ENCODE assay signal across 19 cellular contexts in genomic region chrX:115138040-115138439, GRCh38. TPM values are rescaled to one million over a fixed set of nuclear protein-coding genes. Genes with fewer than 3 reads are reported as not detected.
DNase-seq lines count a peak whose midpoint lies in the region; ATAC-seq lines count a peak whose summit lies in the region.
"Had no signal": no experiment of that assay in that cellular context is flagged by ENCODE, and none has a peak within 500 bp of the region (broad histone marks: within the 10 kb centered on the region; RNA-seq: fewer than 3 reads in every experiment).

No MANE protein-coding gene starts in this region.

- H3K4me2 ChIP-seq in mesendoderm (ENCODE audit: low read length), result no peak overlapping the region
- H3K4me2 ChIP-seq: A549 had no signal

- no peaks in the 10 kb centered on the region for H3K36me3 ChIP-seq in mesendoderm (ENCODE audit: control insufficient read depth, insufficient read depth, low read length)
- no peaks in the 10 kb centered on the region for H3K36me3 ChIP-seq in CD8-positive, alpha-beta memory T cell (ENCODE audit: insufficient read depth, low read length)
- H3K36me3 ChIP-seq: BE2C had no signal

- no peak overlapping the region for H2BK120ac ChIP-seq in mesendoderm (ENCODE audit: low read depth, low read length)

- no peaks in the 10 kb centered on the region for H3K4me1 Mint-ChIP-seq in activated naive CD8-positive, alpha-beta T cell treated with anti-CD3 and anti-CD28 coated beads for 36 hours
- H3K4me1 Mint-ChIP-seq in CD8-positive, alpha-beta memory T cell, result no peaks in the 10 kb centered on the region
- H3K4me1 Mint-ChIP-seq: CD4-positive, alpha-beta memory T cell had no signal

- H3K4me1 ChIP-seq in mesendoderm (ENCODE audit: control insufficient read depth, low read depth, low read length), result no peaks in the 10 kb centered on the region
- no peaks in the 10 kb centered on the region for H3K4me1 ChIP-seq in CD8-positive, alpha-beta memory T cell (ENCODE audit: insufficient read depth, low read length)
- H3K4me1 ChIP-seq: A549, BE2C, Caco-2 had no signal

- no peaks in the 10 kb centered on the region for H3K79me1 ChIP-seq in mesendoderm (ENCODE audit: low read length)

- H3K27ac Mint-ChIP-seq in activated naive CD8-positive, alpha-beta T cell treated with anti-CD3 and anti-CD28 coated beads for 36 hours, result no peak overlapping the region
- no peak overlapping the region for H3K27ac Mint-ChIP-seq in CD8-positive, alpha-beta memory T cell
- H3K27ac Mint-ChIP-seq: CD4-positive, alpha-beta memory T cell; HFFc6 had no signal

- DNase-seq in SK-MEL-5 (ENCODE audit: low read depth, low spot score) (peak; percentile 87), iPS DF 19.7 (ENCODE audit: low read depth, low spot score) (peak; percentile 0), mesendoderm (peak; percentile 16)
- DNase-seq in activated naive CD8-positive, alpha-beta T cell treated with anti-CD3 and anti-CD28 coated beads for 36 hours, result no peak
- DNase-seq in CD8-positive, alpha-beta memory T cell, result no peak
- DNase-seq: BE2C; Caco-2; CD4-positive, alpha-beta memory T cell; DND-41; GF-D8; GM23248; HCEC 1CT; HFFc6 had no signal

- WGBS in mesendoderm (ENCODE audit: extremely low coverage, insufficient coverage, low lambda C conversion rate), result no CpG with 5 or more reads among the region's 5 CpGs

- no peak overlapping the region for H3K18ac ChIP-seq in mesendoderm (ENCODE audit: low read length)

- H4K8ac ChIP-seq in mesendoderm (ENCODE audit: low read depth, low read length), result no peak overlapping the region

- H3K9ac ChIP-seq in mesendoderm (ENCODE audit: low read length), result no peak overlapping the region
- H3K9ac ChIP-seq: GM23248 had no signal

- H3K79me2 ChIP-seq in mesendoderm (ENCODE audit: control insufficient read depth, insufficient read depth, low read length), result no peaks in the 10 kb centered on the region

- H4K5ac ChIP-seq in mesendoderm (ENCODE audit: low read length), result no peak overlapping the region

- no peak overlapping the region for H3K4me3 ChIP-seq in mesendoderm (ENCODE audit: low read length)
- H3K4me3 ChIP-seq in CD8-positive, alpha-beta memory T cell (ENCODE audit: low read length), result no peak overlapping the region
- H3K4me3 ChIP-seq: A549, GM23248 had no signal

- H3K56ac ChIP-seq in mesendoderm (ENCODE audit: low read length), result no peak overlapping the region

- no peak overlapping the region for H3K4ac ChIP-seq in mesendoderm (ENCODE audit: low read depth, low read length)

- H3K27ac ChIP-seq in mesendoderm (ENCODE audit: low read depth, low read length), result no peak overlapping the region
- H3K27ac ChIP-seq in CD8-positive, alpha-beta memory T cell (ENCODE audit: low read depth, low read length), result no peak overlapping the region
- H3K27ac ChIP-seq: A549, C4-2B, GM23248 had no signal

- no peaks in the 10 kb centered on the region for H3K27me3 Mint-ChIP-seq in activated naive CD8-positive, alpha-beta T cell treated with anti-CD3 and anti-CD28 coated beads for 36 hours
- peaks cover 0 to 3% of the 10 kb centered on the region in 2 donors for H3K27me3 Mint-ChIP-seq in CD8-positive, alpha-beta memory T cell
- H3K27me3 Mint-ChIP-seq: CD4-positive, alpha-beta memory T cell had no signal

- in situ Hi-C loops in SK-MEL-5 (cut with HindIII; ENCODE audit: low pct_unique_long_range_greater_than_20kb, low sequenced_read_pairs), result no loop called here

- H2BK15ac ChIP-seq in mesendoderm (replicated peaks; ENCODE audit: low read depth), result no peak overlapping the region

- no peak for ATAC-seq in GM19452 (IDR thresholded peaks at IDR 0.05; ENCODE audit: unreplicated experiment)
- no peak for ATAC-seq in GM21717 (IDR thresholded peaks at IDR 0.05; ENCODE audit: unreplicated experiment)
- ATAC-seq: A549, HepG2 had no signal

- POLR2A ChIA-PET in CD8-positive, alpha-beta memory T cell (lab: Charles Lee), result no interaction called here

- no peaks in the 10 kb centered on the region for H3K36me3 Mint-ChIP-seq in activated naive CD8-positive, alpha-beta T cell treated with anti-CD3 and anti-CD28 coated beads for 36 hours
- no peaks in the 10 kb centered on the region for H3K36me3 Mint-ChIP-seq in CD8-positive, alpha-beta memory T cell
- H3K36me3 Mint-ChIP-seq: CD4-positive, alpha-beta memory T cell had no signal

- H3K27me3 ChIP-seq in mesendoderm (ENCODE audit: insufficient read depth, low read length, poor library complexity), result no peaks in the 10 kb centered on the region
- no peaks in the 10 kb centered on the region for H3K27me3 ChIP-seq in CD8-positive, alpha-beta memory T cell (ENCODE audit: insufficient read depth, low read length, poor library complexity, severe bottlenecking)
- H3K27me3 ChIP-seq: BE2C had no signal

- H2AK5ac ChIP-seq in mesendoderm (ENCODE audit: low read length), result no peak overlapping the region

- no peak overlapping the region for H3K23ac ChIP-seq in mesendoderm (ENCODE audit: low read length)

- H3K9me3 Mint-ChIP-seq in activated naive CD8-positive, alpha-beta T cell treated with anti-CD3 and anti-CD28 coated beads for 36 hours, result no peaks in the 10 kb centered on the region
- peaks cover 4 to 11% (median 9%) of the 10 kb centered on the region in 5 donors for H3K9me3 Mint-ChIP-seq in CD8-positive, alpha-beta memory T cell
- H3K9me3 Mint-ChIP-seq: HFFc6 had no signal

- no peak overlapping the region for H2BK5ac ChIP-seq in mesendoderm (ENCODE audit: low read length)

- no peak overlapping the region for H3K4me3 Mint-ChIP-seq in activated naive CD8-positive, alpha-beta T cell treated with anti-CD3 and anti-CD28 coated beads for 36 hours
- H3K4me3 Mint-ChIP-seq in CD8-positive, alpha-beta memory T cell, result no peak overlapping the region
- H3K4me3 Mint-ChIP-seq: CD4-positive, alpha-beta memory T cell; HFFc6 had no signal

- no peaks in the 10 kb centered on the region for H3K9me3 ChIP-seq in CD8-positive, alpha-beta memory T cell (ENCODE audit: low read length)
- H3K9me3 ChIP-seq: A549, BE2C, Caco-2 had no signal

- CTCF ChIA-PET in CD8-positive, alpha-beta memory T cell (lab: Charles Lee), result no interaction called here

RNA-seq across cellular contexts. Expression of gene RBMXL3, which starts 51.2 kb away (rescaled TPM):
- not detected in 2 replicates for total RNA-seq in SK-MEL-5 (2014; rRNA removed; shearing (Covaris generic))
- not detected in 2 replicates for polyA plus RNA-seq in SK-MEL-5 (2015; cell fraction: cytosol; rRNA removed)
- not detected in 2 replicates for polyA plus RNA-seq in SK-MEL-5 (2015; cell fraction: nucleus; rRNA removed)
- not detected for polyA plus RNA-seq in mesendoderm (2013, experiment 1 of 2)
- polyA plus RNA-seq in mesendoderm (2013, experiment 2 of 2), result not detected
- not detected for total RNA-seq in activated naive CD8-positive, alpha-beta T cell treated with anti-CD3 and anti-CD28 coated beads for 36 hours
- not detected for total RNA-seq in CD8-positive, alpha-beta memory T cell
- not detected for polyA plus RNA-seq in CD8-positive, alpha-beta memory T cell
- total RNA-seq: Caco-2; CD4-positive, alpha-beta memory T cell; GM23248; HepG2; HFFc6 had no signal
- polyA plus RNA-seq: A549; AG04450; CD4-positive, alpha-beta memory T cell; GM23248; HepG2 had no signal

Comparison
In these comparisons a context has a peak if more than half of its experiments do, and no peak if none do; other contexts are left out.
1. DNase-seq: peak in SK-MEL-5 (single experiment), iPS DF 19.7 (single experiment) and mesendoderm (single experiment); none in activated naive CD8-positive, alpha-beta T cell treated with anti-CD3 and anti-CD28 coated beads for 36 hours (single experiment) and CD8-positive, alpha-beta memory T cell (0 of 5).